ENCODE assay signal across 18 cellular contexts in the genomic region with DNA sequence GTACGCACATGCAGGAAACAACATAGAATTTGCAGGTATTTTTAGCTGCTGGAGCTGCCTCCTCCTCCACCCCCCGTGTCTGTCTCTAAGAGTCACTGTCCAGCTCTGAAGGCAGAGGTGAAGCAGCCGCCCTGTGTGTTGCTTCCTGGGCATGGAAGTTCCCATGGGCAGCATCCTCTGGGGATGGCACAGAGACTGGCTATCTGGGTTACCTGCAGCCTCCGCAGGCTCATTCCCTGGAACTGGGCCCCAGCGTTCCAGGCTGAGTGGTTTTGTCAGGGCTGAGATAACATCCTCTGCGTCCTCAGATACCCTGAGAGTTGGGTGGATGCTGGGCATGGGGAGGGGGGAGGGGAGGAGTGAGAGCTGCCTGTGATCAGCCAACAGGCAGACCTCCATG.
"Had no signal": no experiment of that assay in that cellular context is flagged by ENCODE, and none has a peak within 500 bp of the region (broad histone marks: within the 10 kb centered on the region; RNA-seq: fewer than 3 reads in every experiment).

No MANE protein-coding gene starts in this region.

- H3K27me3 ChIP-seq: body of pancreas, cardiac muscle cell, vagina had no signal

- H3K27ac ChIP-seq: body of pancreas, cardiac muscle cell, epithelial cell of prostate, thoracic aorta, vagina had no signal

- DNase-seq: activated CD4-positive, alpha-beta T cell treated with anti-CD3 and anti-CD28 coated beads for 4 hours; activated CD4-positive, alpha-beta T cell treated with anti-CD3 and anti-CD28 coated beads, Interleukin-2, amount 50 U/mL, for 48 hours; activated CD4-positive, CD25-positive, alpha-beta regulatory T cell; activated effector memory CD4-positive, alpha-beta T cell treated with anti-CD3 and anti-CD28 coated beads, Interleukin-2, amount 50 U/mL, for 16 hours; activated naive CD4-positive, alpha-beta T cell treated with anti-CD3 and anti-CD28 coated beads, Interleukin-2, amount 10 ng/mL, durations not matched to agents 7 days and 5 days; activated T-cell treated with anti-CD3 and anti-CD28 coated beads, Interleukin-2, amount 50 U/mL, for 72 hours; anterior cingulate cortex; body of pancreas; kidney glomerular epithelial cell; mucosa of descending colon; retina; stimulated activated CD4-positive, alpha-beta T cell treated with anti-CD3 and anti-CD28 coated beads, Interleukin-4, amount 100 ng/mL, for 24 hours; stimulated activated naive CD4-positive, alpha-beta T cell treated with Interleukin-2 at 50 U/mL for 16 hours; T-helper 9 cell had no signal

- H3K36me3 ChIP-seq: cardiac muscle cell, thoracic aorta, vagina had no signal

- H3K4me1 ChIP-seq: body of pancreas, vagina had no signal

- H3K9me3 ChIP-seq: body of pancreas, mucosa of descending colon, thoracic aorta, vagina had no signal

- H3K4me3 ChIP-seq: body of pancreas, cardiac muscle cell, mucosa of descending colon, thoracic aorta, vagina had no signal
